Comparison of ENCODE assay signal across 8 cellular contexts in genomic region chr3:118628704-118629341, GRCh38.
DNase-seq lines count a peak whose midpoint lies in the region; ATAC-seq and TF ChIP-seq lines count a peak whose summit lies in the region.

No MANE protein-coding gene starts in this region.

- H3K9me3 ChIP-seq in ascending aorta = no peaks in the 10 kb centered on the region

- no peaks in the 10 kb centered on the region for H3K4me1 ChIP-seq in ascending aorta

- H3K27ac ChIP-seq in ascending aorta = no peak overlapping the region

- H3K36me3 ChIP-seq in ascending aorta = no peaks in the 10 kb centered on the region

- no peak overlapping the region for H3K4me3 ChIP-seq in ascending aorta

- no peaks in the 10 kb centered on the region for H3K9me3 Mint-ChIP-seq in stimulated activated memory B cell treated with anti-CD40 and anti-IgM and Interleukin-4, amounts not matched to agents 10 μg/mL and 1 μg/mL and 100 μg/mL, for 72 hours

- intact Hi-C loops in ascending aorta (cut with DNase I) = no loop called here

- no peaks in the 10 kb centered on the region for H3K27me3 Mint-ChIP-seq in stimulated activated memory B cell treated with anti-CD40 and anti-IgM and Interleukin-4, amounts not matched to agents 10 μg/mL and 1 μg/mL and 100 μg/mL, for 72 hours

- TF ChIP-seq CTCF in ascending aorta (IDR thresholded peaks at IDR 0.05) = peak in 2 of 3 experiments; percentile 23 to 42

- no peak overlapping the region for H3K4me3 Mint-ChIP-seq in stimulated activated memory B cell treated with anti-CD40 and anti-IgM and Interleukin-4, amounts not matched to agents 10 μg/mL and 1 μg/mL and 100 μg/mL, for 72 hours

- no peaks in the 10 kb centered on the region for H3K27me3 ChIP-seq in ascending aorta

- H3K36me3 Mint-ChIP-seq in stimulated activated memory B cell treated with anti-CD40 and anti-IgM and Interleukin-4, amounts not matched to agents 10 μg/mL and 1 μg/mL and 100 μg/mL, for 72 hours = no peaks in the 10 kb centered on the region

- peak; percentile 2 for DNase-seq in GM04504 (ENCODE audit: low read depth)
- DNase-seq in NCI-H524 treated with DMSO at 0.1 percent for 48 hours (lab: John Stamatoyannopoulos, UW) = peak; percentile 54
- DNase-seq in ascending aorta (ENCODE audit: low spot score in 2 of 2) = no peak
- DNase-seq in hippocampal formation (lab: John Stamatoyannopoulos, UW) = peak; percentile 65 to 69
- DNase-seq in smooth muscle cell of the brain vasculature (ENCODE audit: low read depth, low spot score) = peak; percentile 24

- H3K27ac Mint-ChIP-seq in stimulated activated memory B cell treated with anti-CD40 and anti-IgM and Interleukin-4, amounts not matched to agents 10 μg/mL and 1 μg/mL and 100 μg/mL, for 72 hours = no peak overlapping the region

- no peaks in the 10 kb centered on the region for H3K4me1 Mint-ChIP-seq in stimulated activated memory B cell treated with anti-CD40 and anti-IgM and Interleukin-4, amounts not matched to agents 10 μg/mL and 1 μg/mL and 100 μg/mL, for 72 hours

- peak; percentile 97 for ATAC-seq in GM21381 (IDR thresholded peaks at IDR 0.05; ENCODE audit: unreplicated experiment)
- ATAC-seq in HG03521 (IDR thresholded peaks at IDR 0.05; ENCODE audit: unreplicated experiment) = peak; percentile 94
- ATAC-seq in stimulated activated memory B cell treated with anti-CD40 and anti-IgM and Interleukin-4, amounts not matched to agents 10 μg/mL and 1 μg/mL and 100 μg/mL, for 72 hours = no peak

Comparison
In these comparisons a context has a peak if more than half of its experiments do, and no peak if none do; other contexts are left out.
1. DNase-seq: peak in GM04504 (single experiment), NCI-H524 treated with DMSO at 0.1 percent for 48 hours (single experiment), hippocampal formation (2 of 2) and smooth muscle cell of the brain vasculature (single experiment); none in ascending aorta (0 of 2).